Comparison of ENCODE assay signal across 34 cellular contexts in the genomic region with DNA sequence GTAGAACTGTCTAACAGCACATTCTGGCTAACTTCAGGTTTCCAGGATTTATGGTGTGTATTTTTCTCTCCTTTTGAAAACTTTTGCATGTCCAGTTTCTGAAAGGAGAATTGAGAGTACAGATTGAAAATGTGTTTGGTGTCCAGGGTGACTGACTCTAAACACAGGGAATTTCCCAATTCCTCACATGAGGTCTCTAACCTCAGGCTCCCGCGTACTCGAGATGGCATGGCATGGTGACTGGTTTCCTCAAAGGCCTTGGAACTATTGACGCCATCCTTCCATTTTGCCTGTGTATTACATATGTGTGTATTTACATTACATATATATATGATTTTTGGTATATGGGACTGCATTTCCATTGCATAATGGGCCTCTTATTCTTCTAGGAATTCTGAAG. TPM values are rescaled to one million over a fixed set of nuclear protein-coding genes. Genes with fewer than 3 reads are reported as not detected.
DNase-seq lines count a peak whose midpoint lies in the region; ATAC-seq and TF ChIP-seq lines count a peak whose summit lies in the region.
"Had no signal": no experiment of that assay in that cellular context is flagged by ENCODE, and none has a peak within 500 bp of the region (broad histone marks: within the 10 kb centered on the region; RNA-seq: fewer than 3 reads in every experiment).

No MANE protein-coding gene starts in this region.

- no peaks in the 10 kb centered on the region for H3K79me2 ChIP-seq in smooth muscle cell (ENCODE audit: low read depth)

- 95 to 96% methylated on average over 4 of the region's 4 CpGs for WGBS in sigmoid colon, 2 donors
- 93% methylated on average over 4 of the region's 4 CpGs for WGBS in smooth muscle cell (ENCODE audit: low lambda C conversion rate)
- 92 to 97% (median 94%) methylated on average over 4 of the region's 4 CpGs for WGBS in ovary, 3 donors

- H3K4me1 ChIP-seq in sigmoid colon (peaks cover 0 to 10% (median 0%) of the 10 kb centered on the region in 4 donors), smooth muscle cell (ENCODE audit: low read depth) (no peaks in the 10 kb centered on the region), ovary (ENCODE audit: insufficient read depth) (no peaks in the 10 kb centered on the region)
- H3K4me1 ChIP-seq: pancreas, right atrium auricular region, SJCRH30, stomach, vagina had no signal

- H2AFZ ChIP-seq in smooth muscle cell (ENCODE audit: low read depth) = no peak overlapping the region

- TF ChIP-seq EP300 in sigmoid colon (IDR thresholded peaks at IDR 0.05) (no peak), ovary (IDR thresholded peaks at IDR 0.05) (no peak)

- no peaks in the 10 kb centered on the region for H3F3A ChIP-seq in smooth muscle cell (ENCODE audit: low read depth)

- H3K27ac ChIP-seq in sigmoid colon (peak overlapping the region in 3 of 4 donors; percentile 10 to 54 (median 20)), smooth muscle cell (ENCODE audit: low read depth) (no peak overlapping the region), ovary (no peak overlapping the region)
- H3K27ac ChIP-seq: C4-2B, KMS-11, pancreas, SJCRH30, stomach, vagina, VCaP had no signal

- intact Hi-C loops in sigmoid colon (cut with DNase I) = no loop called here
- intact Hi-C loops in ovary (cut with DNase I) = loop anchor here in 1 of 4 donors (5.0 kb wide), 1 partner anchor 678 kb away; no protein-coding TSS in a partner anchor

- DNase-seq in CD1c-positive myeloid dendritic cell (ENCODE audit: extremely low spot score) (peak; percentile 88), NOMO-1 treated with DMSO at 0.1 percent for 48 hours (lab: John Stamatoyannopoulos, UW; ENCODE audit: unreplicated experiment) (peak; percentile 49), left lobe of liver (ENCODE audit: low spot score) (no peak), sigmoid colon (no peak), smooth muscle cell (lab: John Stamatoyannopoulos, UW; ENCODE audit: unreplicated experiment) (no peak), ovary (no peak)
- DNase-seq: activated CD4-positive, alpha-beta T cell treated with anti-CD3 and anti-CD28 coated beads for 48 hours; activated CD8-positive, alpha-beta memory T cell treated with anti-CD3 and anti-CD28 coated beads for 24 hours; activated T-cell treated with anti-CD3 and anti-CD28 coated beads for 4 hours; Calu3; DMS79 treated with DMSO at 0.1 percent for 48 hours; GF-D8; GOT3; immature natural killer cell; left cardiac atrium; NCI-H1436 treated with DMSO at 0.1 percent for 48 hours; NCI-H2081 treated with DMSO at 0.1 percent for 48 hours; NCI-H226; NCI-H526 treated with DMSO at 0.1 percent for 48 hours; pancreas; SJCRH30; stimulated activated CD4-positive, alpha-beta T cell treated with anti-CD3 and anti-CD28 coated beads, Interleukin-12 subunit alpha, Interleukin-12 subunit beta, amount 100 ng/mL, for 4 hours; stimulated activated CD4-positive, alpha-beta T cell treated with anti-CD3 and anti-CD28 coated beads, Interleukin-4, amount 100 ng/mL, for 1 hour; stomach; SW 1271 had no signal

- ATAC-seq in left lobe of liver (peak; percentile 51), HG03460 (IDR thresholded peaks at IDR 0.05; ENCODE audit: unreplicated experiment) (no peak)
- ATAC-seq: pancreas had no signal

- H3K36me3 ChIP-seq in sigmoid colon (no peaks in the 10 kb centered on the region), smooth muscle cell (ENCODE audit: low read depth) (no peaks in the 10 kb centered on the region), ovary (no peaks in the 10 kb centered on the region)
- H3K36me3 ChIP-seq: pancreas, right atrium auricular region, SJCRH30, stomach, vagina had no signal

- no peak overlapping the region for H3K4me2 ChIP-seq in smooth muscle cell
- H3K4me2 ChIP-seq: KMS-11 had no signal

- H4K20me1 ChIP-seq in smooth muscle cell (ENCODE audit: low read depth) = no peaks in the 10 kb centered on the region

- H3K4me3 ChIP-seq in sigmoid colon = no peak overlapping the region
- no peak overlapping the region for H3K4me3 ChIP-seq in smooth muscle cell
- H3K4me3 ChIP-seq in ovary = no peak overlapping the region
- H3K4me3 ChIP-seq: pancreas, right atrium auricular region, SJCRH30, stomach, vagina had no signal

- TF ChIP-seq CTCF in sigmoid colon (IDR thresholded peaks at IDR 0.05) (no peak), smooth muscle cell (IDR thresholded peaks at IDR 0.05; ENCODE audit: borderline replicate concordance, insufficient read depth, poor library complexity, severe bottlenecking) (no peak), ovary (IDR thresholded peaks at IDR 0.05) (no peak)

- H3K27me3 ChIP-seq in sigmoid colon (no peaks in the 10 kb centered on the region), smooth muscle cell (ENCODE audit: low read depth) (no peaks in the 10 kb centered on the region), ovary (no peaks in the 10 kb centered on the region)
- H3K27me3 ChIP-seq: pancreas, right atrium auricular region, SJCRH30, stomach, vagina had no signal

- no peak overlapping the region for H3K9ac ChIP-seq in smooth muscle cell (ENCODE audit: low read depth)
- H3K9ac ChIP-seq: KMS-11 had no signal

- TF ChIP-seq POLR2A in sigmoid colon (IDR thresholded peaks at IDR 0.05) = no peak
- no peak for TF ChIP-seq POLR2A in ovary (IDR thresholded peaks at IDR 0.05)

- no peaks in the 10 kb centered on the region for H3K9me3 ChIP-seq in sigmoid colon
- H3K9me3 ChIP-seq in smooth muscle cell (replicated peaks; ENCODE audit: low read depth) = no peaks in the 10 kb centered on the region
- H3K9me3 ChIP-seq in ovary = peaks cover 0 to 4% of the 10 kb centered on the region in 2 donors
- H3K9me3 ChIP-seq: pancreas, right atrium auricular region, vagina had no signal

RNA-seq across cellular contexts. Expression of a gene that starts 49.2 kb away (rescaled TPM):
- 2.4 TPM for total RNA-seq in left lobe of liver
- total RNA-seq in sigmoid colon = 10 to 100 TPM; 14.6 to 37.4 (median 17.8) TPM
- polyA plus RNA-seq in sigmoid colon = 10 to 100 TPM in 1 of 3 donors, 1 to 10 TPM in 2; 3.6 to 19.9 (median 5.5) TPM
- total RNA-seq in smooth muscle cell = 0.54 and 1.1 TPM in 2 replicates
- 0.66 and 0.72 TPM in 2 replicates for polyA plus RNA-seq in smooth muscle cell
- total RNA-seq in ovary = 10 to 100 TPM in 5 of 7 donors, 1 to 10 TPM in 2; 5.0 to 33.2 (median 19.2) TPM
- 10 to 100 TPM in 1 of 2 donors, 1 to 10 TPM in 1; 5.7 to 48.5 TPM for polyA plus RNA-seq in ovary

RNA-seq across cellular contexts. Expression of a gene that starts 52.5 kb away (rescaled TPM):
- total RNA-seq in left lobe of liver (not detected), sigmoid colon (1 to 10 TPM in 2 of 4 donors, under 1 TPM in 2; 0.33 to 6.4 (median 3.4) TPM), smooth muscle cell (not detected in 2 replicates), ovary (under 1 TPM in 4 of 7 donors, not detected in 3; 0.05 to 0.24 (median 0.09) TPM)
- polyA plus RNA-seq in sigmoid colon (under 1 TPM in 1 of 3 donors, not detected in 2; 0.04 TPM), smooth muscle cell (not detected in 2 replicates), ovary (under 1 TPM; 0.18 to 0.47 TPM)
- total RNA-seq: Calu3, chondrocyte, left cardiac atrium, neural crest cell, right atrium auricular region, SJCRH30, vagina had no signal
- polyA plus RNA-seq: AG04450, immature natural killer cell, pancreas had no signal

Comparison
In these comparisons a context has a peak if more than half of its experiments do, and no peak if none do; other contexts are left out.
1. DNase-seq: peak in CD1c-positive myeloid dendritic cell (single experiment) and NOMO-1 treated with DMSO at 0.1 percent for 48 hours (single experiment); none in left lobe of liver (single experiment), sigmoid colon (single experiment), smooth muscle cell (single experiment) and ovary (0 of 5).
2. H3K27ac ChIP-seq: peak in sigmoid colon (3 of 4); none in smooth muscle cell (single experiment) and ovary (0 of 2).